In genomic region chr11:111918390-111919256, GRCh38 we compare ENCODE assay signal across 9 cellular contexts. TPM values are rescaled to one million over a fixed set of nuclear protein-coding genes. Genes with fewer than 3 reads are reported as not detected.
DNase-seq lines count a peak whose midpoint lies in the region; ATAC-seq lines count a peak whose summit lies in the region.
"Had no signal": no experiment of that assay in that cellular context is flagged by ENCODE, and none has a peak within 500 bp of the region (broad histone marks: within the 10 kb centered on the region; RNA-seq: fewer than 3 reads in every experiment).

TSS of gene C11orf52 (plus strand) at chr11:111918913. CDS start at chr11:111918973, 60 bp downstream.

- no peaks in the 10 kb centered on the region for H3K36me3 Mint-ChIP-seq in natural killer cell treated with Interleukin-12 subunit alpha and Interleukin-12 subunit beta and Interleukin-15 and Interleukin-18, amount 100 ng/mL, for 72 hours
- H3K36me3 Mint-ChIP-seq: activated naive CD4-positive, alpha-beta T cell treated with anti-CD3 and anti-CD28 coated beads, Interleukin-2, amount 50 U/mL, for 24 hours had no signal

- no peaks in the 10 kb centered on the region for H3K4me1 ChIP-seq in thymus (ENCODE audit: control insufficient read depth, insufficient read depth, low read length)

- no peaks in the 10 kb centered on the region for H3K9me3 Mint-ChIP-seq in natural killer cell treated with Interleukin-12 subunit alpha and Interleukin-12 subunit beta and Interleukin-15 and Interleukin-18, amount 100 ng/mL, for 72 hours
- H3K9me3 Mint-ChIP-seq: activated naive CD4-positive, alpha-beta T cell treated with anti-CD3 and anti-CD28 coated beads, Interleukin-2, amount 50 U/mL, for 24 hours had no signal

- H3K9ac ChIP-seq in SK-N-MC (ENCODE audit: insufficient read length): peak within 1 kb of the TSS; percentile 19

- no peak within 1 kb of the TSS for H3K4me3 Mint-ChIP-seq in natural killer cell treated with Interleukin-12 subunit alpha and Interleukin-12 subunit beta and Interleukin-15 and Interleukin-18, amount 100 ng/mL, for 72 hours
- H3K4me3 Mint-ChIP-seq: activated naive CD4-positive, alpha-beta T cell treated with anti-CD3 and anti-CD28 coated beads, Interleukin-2, amount 50 U/mL, for 24 hours had no signal

- H3K27me3 ChIP-seq in thymus (ENCODE audit: control insufficient read depth, insufficient read depth) (no peaks in the 10 kb centered on the region), MG63 (no peaks in the 10 kb centered on the region)

- peak; percentile 76 for DNase-seq in NCI-H1048 (lab: John Stamatoyannopoulos, UW)
- DNase-seq in SK-N-MC (ENCODE audit: low read depth, low spot score): no peak
- DNase-seq in iPS-NIHi7 (ENCODE audit: extremely low spot score): peak; percentile 85
- no peak for DNase-seq in MG63
- no peak for DNase-seq in hippocampal formation (lab: John Stamatoyannopoulos, UW)
- no peak for DNase-seq in natural killer cell treated with Interleukin-12 subunit alpha and Interleukin-12 subunit beta and Interleukin-15 and Interleukin-18, amount 100 ng/mL, for 72 hours (ENCODE audit: low spot score)

- whole genome bisulfite sequencing in thymus: 84% methylated on average over 19 of the region's 19 CpGs

- H3K27me3 Mint-ChIP-seq in natural killer cell treated with Interleukin-12 subunit alpha and Interleukin-12 subunit beta and Interleukin-15 and Interleukin-18, amount 100 ng/mL, for 72 hours: peaks cover 27 to 28% of the 10 kb centered on the region in 2 donors

- H3K9me3 ChIP-seq in SK-N-MC (ENCODE audit: low read depth, low read length) (no peaks in the 10 kb centered on the region), thymus (ENCODE audit: control insufficient read depth) (no peaks in the 10 kb centered on the region), MG63 (no peaks in the 10 kb centered on the region)

- H3K27ac ChIP-seq in SK-N-MC: 0 out of 2 replicates have a peak within 1 kb of the TSS, but pooled peaks have one; percentile 7
- H3K27ac ChIP-seq in thymus (ENCODE audit: low read depth): peak within 1 kb of the TSS; percentile 65

- H3K27ac Mint-ChIP-seq in natural killer cell treated with Interleukin-12 subunit alpha and Interleukin-12 subunit beta and Interleukin-15 and Interleukin-18, amount 100 ng/mL, for 72 hours: no peak within 1 kb of the TSS
- H3K27ac Mint-ChIP-seq: activated naive CD4-positive, alpha-beta T cell treated with anti-CD3 and anti-CD28 coated beads, Interleukin-2, amount 50 U/mL, for 24 hours had no signal

- ATAC-seq in GM18517 (IDR thresholded peaks at IDR 0.05; ENCODE audit: unreplicated experiment): no peak
- no peak for ATAC-seq in natural killer cell treated with Interleukin-12 subunit alpha and Interleukin-12 subunit beta and Interleukin-15 and Interleukin-18, amount 100 ng/mL, for 72 hours

- H3K4me3 ChIP-seq in SK-N-MC (no peak within 1 kb of the TSS), thymus (ENCODE audit: low read length) (no peak within 1 kb of the TSS), MG63 (no peak within 1 kb of the TSS)

- H3K36me3 ChIP-seq in SK-N-MC (ENCODE audit: insufficient read depth, low read length): no peaks in the 10 kb centered on the region
- H3K36me3 ChIP-seq in thymus (ENCODE audit: control insufficient read depth, insufficient read depth): no peaks in the 10 kb centered on the region
- no peaks in the 10 kb centered on the region for H3K36me3 ChIP-seq in MG63

- H3K4me1 Mint-ChIP-seq in natural killer cell treated with Interleukin-12 subunit alpha and Interleukin-12 subunit beta and Interleukin-15 and Interleukin-18, amount 100 ng/mL, for 72 hours (ENCODE audit: low read depth in 2 of 2): no peaks in the 10 kb centered on the region
- H3K4me1 Mint-ChIP-seq: activated naive CD4-positive, alpha-beta T cell treated with anti-CD3 and anti-CD28 coated beads, Interleukin-2, amount 50 U/mL, for 24 hours had no signal

RNA-seq across cellular contexts. Expression of gene C11orf52, which starts in this region (rescaled TPM):
- 3.6 TPM for polyA plus RNA-seq in thymus
- not detected in 2 replicates for total RNA-seq in MG63 (2014; rRNA removed; shearing (Covaris generic); ENCODE audit: low replicate concordance)
- total RNA-seq in natural killer cell treated with Interleukin-12 subunit alpha and Interleukin-12 subunit beta and Interleukin-15 and Interleukin-18, amount 100 ng/mL, for 72 hours: not detected

Comparison
In these comparisons a context has a peak if more than half of its experiments do, and no peak if none do; other contexts are left out.
1. DNase-seq: peak in NCI-H1048 (single experiment) and iPS-NIHi7 (single experiment); none in SK-N-MC (single experiment), MG63 (single experiment), hippocampal formation (0 of 2) and natural killer cell treated with Interleukin-12 subunit alpha and Interleukin-12 subunit beta and Interleukin-15 and Interleukin-18, amount 100 ng/mL, for 72 hours (single experiment).